In genomic region chr13:97256343-97256783, GRCh38 we compare ENCODE assay signal across 9 cellular contexts. TPM values are rescaled to one million over a fixed set of nuclear protein-coding genes. Genes with fewer than 3 reads are reported as not detected.
DNase-seq lines count a peak whose midpoint lies in the region; ATAC-seq and TF ChIP-seq lines count a peak whose summit lies in the region.
"Had no signal": no experiment of that assay in that cellular context is flagged by ENCODE, and none has a peak within 500 bp of the region (broad histone marks: within the 10 kb centered on the region; RNA-seq: fewer than 3 reads in every experiment).

No MANE protein-coding gene starts in this region.

- TF ChIP-seq CTCF in Calu3 (IDR thresholded peaks at IDR 0.05; ENCODE audit: unreplicated experiment), result no peak
- TF ChIP-seq CTCF in RWPE1 (conservative IDR thresholded peaks at IDR 0.05; ENCODE audit: low read depth), result no peak
- TF ChIP-seq CTCF in esophagus squamous epithelium (IDR thresholded peaks at IDR 0.05), result no peak
- TF ChIP-seq CTCF in psoas muscle (IDR thresholded peaks at IDR 0.05), result no peak

- H3K27ac ChIP-seq in RWPE1 (no peak overlapping the region), esophagus squamous epithelium (peak overlapping the region; percentile 53 to 78 (median 64)), psoas muscle (peak overlapping the region; percentile 83)
- H3K27ac ChIP-seq: KMS-11 had no signal

- H3K4me1 Mint-ChIP-seq in Calu3 (ENCODE audit: low read depth, unreplicated experiment), result peaks cover 21% of the 10 kb centered on the region

- intact Hi-C loops in Calu3 (cut with micrococcal nuclease; ENCODE audit: unreplicated experiment), result loop anchor here (2.0 to 5.0 kb wide), 2 partner anchors 34 to 88 kb away; partner anchors contain the start of gene MBNL2
- intact Hi-C loops in esophagus squamous epithelium (cut with DNase I), result no loop called here
- intact Hi-C loops in psoas muscle (cut with DNase I), result no loop called here

- ATAC-seq in psoas muscle, result peak; percentile 14 to 51 (median 46)
- no peak for ATAC-seq in HG03280 (IDR thresholded peaks at IDR 0.05; ENCODE audit: unreplicated experiment)
- ATAC-seq in HG02840 (IDR thresholded peaks at IDR 0.05; ENCODE audit: low FRiP score, unreplicated experiment), result no peak

- BruUV-seq in Calu3 (replicated peaks; lab: Mats Ljungman, UMichigan), result no TSS peak

- H3K9me3 Mint-ChIP-seq in Calu3 (ENCODE audit: low read depth, unreplicated experiment), result no peaks in the 10 kb centered on the region

- H3K36me3 ChIP-seq in esophagus squamous epithelium (no peaks in the 10 kb centered on the region), psoas muscle (ENCODE audit: insufficient read depth in 1 of 2, low read depth in 1 of 2) (no peaks in the 10 kb centered on the region)

- H3K4me3 ChIP-seq in esophagus squamous epithelium, result no peak overlapping the region
- peak overlapping the region; percentile 12 for H3K4me3 ChIP-seq in psoas muscle

- peaks cover 27% of the 10 kb centered on the region for H3K36me3 Mint-ChIP-seq in Calu3 (ENCODE audit: insufficient read depth, unreplicated experiment)

- no peak for TF ChIP-seq POLR2A in esophagus squamous epithelium (IDR thresholded peaks at IDR 0.05)

- H3K4me3 Mint-ChIP-seq in Calu3 (ENCODE audit: low read depth, unreplicated experiment), result no peak overlapping the region

- H3K9me3 ChIP-seq in esophagus squamous epithelium (no peaks in the 10 kb centered on the region), psoas muscle (no peaks in the 10 kb centered on the region)

- WGBS in esophagus squamous epithelium, 2 donors, result 16 to 28% methylated on average over 5 of the region's 5 CpGs
- 28 to 38% (median 29%) methylated on average over 5 of the region's 5 CpGs for WGBS in psoas muscle, 3 donors

- POLR2A ChIA-PET in RWPE1 (lab: Yijun Ruan, JAX; ENCODE audit: low non-redundant PET), result no interaction called here

- CTCF ChIA-PET in Calu3 (lab: Charles Lee) (no interaction called here), RWPE1 (lab: Yijun Ruan, JAX) (no interaction called here)

- no peak for DNase-seq in Calu3
- peak; percentile 77 for DNase-seq in RWPE1 (ENCODE audit: low spot score)
- DNase-seq in esophagus squamous epithelium (lab: John Stamatoyannopoulos, UW), result no peak
- DNase-seq in psoas muscle, result no peak
- no peak for DNase-seq in anterior cingulate cortex (lab: John Stamatoyannopoulos, UW)
- DNase-seq in NCI-H82 treated with DMSO at 0.1 percent for 48 hours (lab: John Stamatoyannopoulos, UW; ENCODE audit: unreplicated experiment), result no peak

- peaks cover 35 to 78% (median 72%) of the 10 kb centered on the region in 3 donors for H3K4me1 ChIP-seq in esophagus squamous epithelium
- peaks cover 90% of the 10 kb centered on the region for H3K4me1 ChIP-seq in psoas muscle

- H3K27me3 Mint-ChIP-seq in Calu3 (ENCODE audit: unreplicated experiment), result no peaks in the 10 kb centered on the region

- H3K27me3 ChIP-seq in esophagus squamous epithelium (no peaks in the 10 kb centered on the region), psoas muscle (ENCODE audit: insufficient read depth in 3 of 3, low read length in 2 of 3) (no peaks in the 10 kb centered on the region)

- H3K27ac Mint-ChIP-seq in Calu3 (ENCODE audit: unreplicated experiment), result peak overlapping the region; percentile 96

RNA-seq across cellular contexts. Expression of gene MBNL2, which starts 34.2 kb away (rescaled TPM):
- total RNA-seq in Calu3 (2022) (29.8 and 37.1 TPM in 2 replicates), esophagus squamous epithelium (10 to 100 TPM; 18.3 to 58.7 (median 29.7) TPM), psoas muscle (10 to 100 TPM; 54.3 to 93.1 (median 77.8) TPM)
- 10 to 100 TPM; 13.3 to 61.9 (median 27.4) TPM for polyA plus RNA-seq in psoas muscle

Comparison
In these comparisons a context has a peak if more than half of its experiments do, and no peak if none do; other contexts are left out.
1. ATAC-seq: peak in psoas muscle (4 of 4); none in HG03280 (single experiment) and HG02840 (single experiment).